23 cellular contexts compared by ENCODE assay signal in genomic region chr12:131076277-131076676, GRCh38.
DNase-seq lines count a peak whose midpoint lies in the region; ATAC-seq and TF ChIP-seq lines count a peak whose summit lies in the region.
"Had no signal": no experiment of that assay in that cellular context is flagged by ENCODE, and none has a peak within 500 bp of the region (broad histone marks: within the 10 kb centered on the region; RNA-seq: fewer than 3 reads in every experiment).

No MANE protein-coding gene starts in this region.

- no peaks in the 10 kb centered on the region for H3K9me3 ChIP-seq in HEK293 (ENCODE audit: control insufficient read depth, insufficient read depth, low read depth, low read length)
- H3K9me3 ChIP-seq: BE2C had no signal

- CTCF ChIA-PET in HEK293 (lab: Yijun Ruan, JAX): interaction anchor here (0.7 kb wide), 1 partner anchor 900 kb away, joined by 3 read pairs; no protein-coding TSS in a partner anchor

- H3K36me3 ChIP-seq in HEK293 (ENCODE audit: control insufficient read depth in 2 of 2, insufficient read depth in 1 of 2, low read length in 2 of 2): no peaks in the 10 kb centered on the region
- H3K36me3 ChIP-seq: BE2C had no signal

- no peak for TF ChIP-seq CTCF in HEK293 (tag by site-specific recombination; IDR thresholded peaks at IDR 0.05)
- TF ChIP-seq CTCF in type B pancreatic cell (conservative IDR thresholded peaks at IDR 0.05): no peak

- no peak overlapping the region for H3K27ac ChIP-seq in HEK293 (ENCODE audit: extremely low read depth, low read depth, low read length)

- H3K4me1 ChIP-seq in HEK293 (ENCODE audit: control insufficient read depth, insufficient read depth, low read length): no peaks in the 10 kb centered on the region
- H3K4me1 ChIP-seq: BE2C had no signal

- DNase-seq in cardiac septum (ENCODE audit: low spot score): peak; percentile 35
- no peak for DNase-seq in Right ventricle myocardium inferior (ENCODE audit: missing footprints)
- DNase-seq in left lobe of liver (ENCODE audit: low spot score): peak; percentile 21
- DNase-seq in type B pancreatic cell (ENCODE audit: extremely low spot score, unreplicated experiment): peak; percentile 48
- DNase-seq in activated gamma-delta T cell (lab: John Stamatoyannopoulos, UW): no peak
- DNase-seq in AML-193 (lab: John Stamatoyannopoulos, UW): no peak
- DNase-seq: BE2C; CD4-positive, alpha-beta memory T cell; DMS153; GF-D8; KBM-7; MV-4-11; NCI-H1417; NCI-H187 treated with DMSO at 0.1 percent for 48 hours; NCI-H226; NCI-H524; NCI-H82; OCI-M1; SIG-M5 had no signal

- intact Hi-C loops in cardiac septum (cut with DNase I): no loop called here
- intact Hi-C loops in Right ventricle myocardium inferior (cut with DNase I): no loop called here

- no peaks in the 10 kb centered on the region for H3K9me3 Mint-ChIP-seq in type B pancreatic cell

- no peak overlapping the region for H3K4me3 ChIP-seq in HEK293 (ENCODE audit: low read depth, low read length)
- H3K4me3 ChIP-seq: GM23338 had no signal

- H3K36me3 Mint-ChIP-seq in type B pancreatic cell: no peaks in the 10 kb centered on the region
- H3K36me3 Mint-ChIP-seq: CD4-positive, alpha-beta memory T cell had no signal

- ATAC-seq in Right ventricle myocardium inferior: no peak
- ATAC-seq in left lobe of liver: no peak
- no peak for ATAC-seq in HG02623 (IDR thresholded peaks at IDR 0.05; ENCODE audit: unreplicated experiment)
- ATAC-seq: GM23338, HCT116 had no signal

- no peaks in the 10 kb centered on the region for H3K27me3 Mint-ChIP-seq in type B pancreatic cell

- H3K4me3 Mint-ChIP-seq in type B pancreatic cell: no peak overlapping the region
- H3K4me3 Mint-ChIP-seq: CD4-positive, alpha-beta memory T cell; GM23338 had no signal

- H3K4me1 Mint-ChIP-seq in type B pancreatic cell (ENCODE audit: unreplicated experiment): peaks cover 14% of the 10 kb centered on the region
- H3K4me1 Mint-ChIP-seq: CD4-positive, alpha-beta memory T cell; GM23338 had no signal

- peak overlapping the region; percentile 31 for H3K27ac Mint-ChIP-seq in type B pancreatic cell
- H3K27ac Mint-ChIP-seq: CD4-positive, alpha-beta memory T cell; GM23338 had no signal

- POLR2A ChIA-PET in HEK293 (lab: Yijun Ruan, JAX): no interaction called here

TF ChIP-seq in HEK293, 187 proteins besides CTCF, POLR2A, EP300 and RAD21:
- peak; percentile 43; the same call in 1 of the 2 replicates for TF ChIP-seq ZIC2 (tag by site-specific recombination; IDR thresholded peaks at IDR 0.05)
- no peak for TF ChIP-seq ZBTB20 (tag by site-specific recombination; IDR thresholded peaks at IDR 0.05)

Comparison
In these comparisons a context has a peak if more than half of its experiments do, and no peak if none do; other contexts are left out.
1. DNase-seq: peak in cardiac septum (single experiment), left lobe of liver (single experiment) and type B pancreatic cell (single experiment); none in Right ventricle myocardium inferior (single experiment), activated gamma-delta T cell (single experiment) and AML-193 (0 of 2).